In the genomic region with DNA sequence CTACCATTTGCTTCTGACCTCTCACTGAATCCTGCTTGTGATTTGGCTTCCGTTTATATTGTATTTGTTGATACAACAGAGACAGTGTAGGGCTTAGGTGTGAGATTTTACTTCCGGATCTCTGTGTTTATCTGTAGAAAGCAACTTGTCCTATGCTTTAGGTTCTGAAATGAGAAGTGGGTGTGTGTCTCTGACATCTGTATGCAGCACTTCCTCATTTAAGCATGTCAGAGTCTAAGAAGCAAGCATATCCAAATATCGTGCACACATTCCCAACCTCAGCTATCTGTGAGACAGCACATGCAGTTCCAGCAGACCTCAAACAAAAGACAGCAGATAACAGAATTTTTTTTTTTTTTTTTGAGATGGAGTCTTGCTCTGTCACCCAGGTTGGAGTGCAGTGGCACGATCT, we compare ENCODE assay signal across 8 cellular contexts. TPM values are rescaled to one million over a fixed set of nuclear protein-coding genes. Genes with fewer than 3 reads are reported as not detected.
DNase-seq lines count a peak whose midpoint lies in the region; ATAC-seq and TF ChIP-seq lines count a peak whose summit lies in the region.

No MANE protein-coding gene starts in this region.

- intact Hi-C loops in activated T-helper 2 cell treated with anti-CD3 and anti-CD28 coated beads, Interferon-gamma antibody, Interleukin-2, Interleukin-4, amounts not matched to agents 10 μg/mL and 5 μg/mL and 100 μg/mL, durations not matched to agents 14 hours and 24 hours and 36 hours (cut with micrococcal nuclease), result loop anchor here (1.0 kb wide), 2 partner anchors 8 to 13 kb away; no protein-coding TSS in a partner anchor
- intact Hi-C loops in psoas muscle (cut with DNase I), result no loop called here

- WGBS in psoas muscle, 3 donors, result 11 to 36% (median 16%) methylated on average over 4 of the region's 4 CpGs
- WGBS in neuronal stem cell (ENCODE audit: extremely low coverage in 2 of 2, insufficient read length in 2 of 2, insufficient replicate concordance in 1 of 2), 2 donors, result no CpG with 5 or more reads among the region's 4 CpGs

- H3K9ac ChIP-seq in neuronal stem cell (ENCODE audit: low read depth, low read length, poor library complexity), result no peak overlapping the region

- no peaks in the 10 kb centered on the region for H3K27me3 ChIP-seq in psoas muscle (ENCODE audit: insufficient read depth in 3 of 3, low read length in 2 of 3)
- H3K27me3 ChIP-seq in neuronal stem cell (ENCODE audit: control insufficient read depth in 3 of 3, insufficient read depth in 3 of 3, low read depth in 1 of 3, low read length in 3 of 3), result peaks cover 0 to 33% (median 0%) of the 10 kb centered on the region in 3 experiments

- peaks cover 100% of the 10 kb centered on the region for H3K4me1 ChIP-seq in psoas muscle
- H3K4me1 ChIP-seq in neuronal stem cell (ENCODE audit: control insufficient read depth in 2 of 2, insufficient read depth in 1 of 2, low read depth in 1 of 2, low read length in 2 of 2), result no peaks in the 10 kb centered on the region

- no peaks in the 10 kb centered on the region for H3K36me3 Mint-ChIP-seq in activated T-helper 2 cell treated with anti-CD3 and anti-CD28 coated beads, Interferon-gamma antibody, Interleukin-2, Interleukin-4, amounts not matched to agents 10 μg/mL and 5 μg/mL and 100 μg/mL, durations not matched to agents 14 hours and 24 hours and 36 hours (ENCODE audit: low read depth)

- no peaks in the 10 kb centered on the region for H3K27me3 Mint-ChIP-seq in activated T-helper 2 cell treated with anti-CD3 and anti-CD28 coated beads, Interferon-gamma antibody, Interleukin-2, Interleukin-4, amounts not matched to agents 10 μg/mL and 5 μg/mL and 100 μg/mL, durations not matched to agents 14 hours and 24 hours and 36 hours (ENCODE audit: low read depth)

- H3K9me3 ChIP-seq in psoas muscle (no peaks in the 10 kb centered on the region), neuronal stem cell (replicated peaks in 1 of 2; ENCODE audit: control insufficient read depth in 2 of 2, insufficient read depth in 1 of 2, low read depth in 1 of 2, low read length in 2 of 2) (no peaks in the 10 kb centered on the region)

- TF ChIP-seq CTCF in psoas muscle (IDR thresholded peaks at IDR 0.05), result no peak

- no peak overlapping the region for H2BK15ac ChIP-seq in neuronal stem cell (ENCODE audit: low read length)

- no peaks in the 10 kb centered on the region for H3K9me3 Mint-ChIP-seq in activated T-helper 2 cell treated with anti-CD3 and anti-CD28 coated beads, Interferon-gamma antibody, Interleukin-2, Interleukin-4, amounts not matched to agents 10 μg/mL and 5 μg/mL and 100 μg/mL, durations not matched to agents 14 hours and 24 hours and 36 hours

- peak overlapping the region; percentile 100 for H3K27ac ChIP-seq in psoas muscle
- no peak overlapping the region for H3K27ac ChIP-seq in neuronal stem cell (replicated peaks; ENCODE audit: low read length)

- H3K27ac Mint-ChIP-seq in activated T-helper 2 cell treated with anti-CD3 and anti-CD28 coated beads, Interferon-gamma antibody, Interleukin-2, Interleukin-4, amounts not matched to agents 10 μg/mL and 5 μg/mL and 100 μg/mL, durations not matched to agents 14 hours and 24 hours and 36 hours, result peak overlapping the region; percentile 66

- no peaks in the 10 kb centered on the region for H3K36me3 ChIP-seq in psoas muscle (ENCODE audit: insufficient read depth in 1 of 2, low read depth in 1 of 2)
- no peaks in the 10 kb centered on the region for H3K36me3 ChIP-seq in neuronal stem cell (replicated peaks in 1 of 2; ENCODE audit: control insufficient read depth in 2 of 2, insufficient read depth in 2 of 2, low read length in 2 of 2)

- no peak overlapping the region for H3K4me2 ChIP-seq in neuronal stem cell (ENCODE audit: insufficient read depth, low read length, poor library complexity, severe bottlenecking)

- no peak overlapping the region for H4K8ac ChIP-seq in neuronal stem cell (ENCODE audit: low read depth, low read length)

- H3K4me1 Mint-ChIP-seq in activated T-helper 2 cell treated with anti-CD3 and anti-CD28 coated beads, Interferon-gamma antibody, Interleukin-2, Interleukin-4, amounts not matched to agents 10 μg/mL and 5 μg/mL and 100 μg/mL, durations not matched to agents 14 hours and 24 hours and 36 hours (ENCODE audit: low read depth), result peaks cover 30% of the 10 kb centered on the region

- H3K23ac ChIP-seq in neuronal stem cell (ENCODE audit: low read depth, low read length, poor library complexity), result no peak overlapping the region

- ATAC-seq in GM19438 (IDR thresholded peaks at IDR 0.05; ENCODE audit: low read depth, unreplicated experiment), result peak; percentile 100
- peak; percentile 98 for ATAC-seq in HG03439 (IDR thresholded peaks at IDR 0.05; ENCODE audit: unreplicated experiment)
- ATAC-seq in psoas muscle, result peak in 3 of 4 donors; percentile 18 to 24 (median 21)

- H3K4me3 ChIP-seq in psoas muscle (no peak overlapping the region), neuronal stem cell (ENCODE audit: low read length in 2 of 2) (no peak overlapping the region)

- no peak overlapping the region for H4K91ac ChIP-seq in neuronal stem cell (ENCODE audit: low read depth, low read length, poor library complexity)

- no peak overlapping the region for H2BK5ac ChIP-seq in neuronal stem cell (ENCODE audit: low read length)

- H2BK12ac ChIP-seq in neuronal stem cell (ENCODE audit: low read length), result no peak overlapping the region

- H2AFZ ChIP-seq in neuronal stem cell (ENCODE audit: low read length), result no peak overlapping the region

- H3K4me3 Mint-ChIP-seq in activated T-helper 2 cell treated with anti-CD3 and anti-CD28 coated beads, Interferon-gamma antibody, Interleukin-2, Interleukin-4, amounts not matched to agents 10 μg/mL and 5 μg/mL and 100 μg/mL, durations not matched to agents 14 hours and 24 hours and 36 hours (ENCODE audit: low read depth), result peak overlapping the region; percentile 31

- no peak overlapping the region for H3K4ac ChIP-seq in neuronal stem cell (ENCODE audit: low read length)

- peak; percentile 80 for DNase-seq in CD1c-positive myeloid dendritic cell (ENCODE audit: extremely low spot score)
- no peak for DNase-seq in activated T-helper 2 cell treated with anti-CD3 and anti-CD28 coated beads, Interferon-gamma antibody, Interleukin-2, Interleukin-4, amounts not matched to agents 10 μg/mL and 5 μg/mL and 100 μg/mL, durations not matched to agents 14 hours and 24 hours and 36 hours (ENCODE audit: low spot score)
- DNase-seq in psoas muscle, result no peak
- DNase-seq in neuronal stem cell (ENCODE audit: low spot score), result no peak
- DNase-seq in DMS 273 (lab: John Stamatoyannopoulos, UW; ENCODE audit: unreplicated experiment), result no peak
- no peak for DNase-seq in RKO (ENCODE audit: low spot score)

- H3K14ac ChIP-seq in neuronal stem cell (ENCODE audit: low read length), result no peak overlapping the region

- H2BK120ac ChIP-seq in neuronal stem cell (ENCODE audit: low read depth, low read length), result no peak overlapping the region

- H3K18ac ChIP-seq in neuronal stem cell (ENCODE audit: low read length), result no peak overlapping the region

- H3K79me1 ChIP-seq in neuronal stem cell (ENCODE audit: low read depth, low read length), result no peaks in the 10 kb centered on the region

- no peak overlapping the region for H2AK5ac ChIP-seq in neuronal stem cell (ENCODE audit: low read depth, low read length)

RNA-seq across cellular contexts. Expression of gene KLF9, which starts 16.3 kb away (rescaled TPM):
- total RNA-seq in activated T-helper 2 cell treated with anti-CD3 and anti-CD28 coated beads, Interferon-gamma antibody, Interleukin-2, Interleukin-4, amounts not matched to agents 10 μg/mL and 5 μg/mL and 100 μg/mL, durations not matched to agents 14 hours and 24 hours and 36 hours, result 13.5 and 13.7 TPM in 2 replicates
- 100 to 1,000 TPM in 2 of 4 donors, 10 to 100 TPM in 2; 29.5 to 178 (median 94.7) TPM for total RNA-seq in psoas muscle
- polyA plus RNA-seq in psoas muscle, result 10 to 100 TPM; 34.1 to 87.0 (median 64.4) TPM
- polyA plus RNA-seq in neuronal stem cell (2013, experiment 1 of 2), result 0.28 TPM
- polyA plus RNA-seq in neuronal stem cell (2013, experiment 2 of 2), result 0.28 TPM

Comparison
In these comparisons a context has a peak if more than half of its experiments do, and no peak if none do; other contexts are left out.
1. ATAC-seq: peak in every context shown above with its lines; median percentile 100 in GM19438; 98 in HG03439; 21 in psoas muscle.